Comparison of ENCODE assay signal across 1 cellular context in genomic region chr4:138659640-138660325, GRCh38.
TF ChIP-seq lines count a peak whose summit lies in the region.

No MANE protein-coding gene starts in this region.

TF ChIP-seq in GM23338, 12 proteins besides CTCF, POLR2A, EP300 and RAD21 (continued from another document):
- peak; percentile 99 for TF ChIP-seq ZNF462 (CRISPR knock-in tag; IDR thresholded peaks at IDR 0.05)
- no peak for TF ChIP-seq POLR2AphosphoS5 (IDR thresholded peaks at IDR 0.05; ENCODE audit: low read depth)
